Comparison of ENCODE assay signal across 1 cellular context in genomic region chr2:61536723-61537581, GRCh38.
TF ChIP-seq lines count a peak whose summit lies in the region.

No MANE protein-coding gene starts in this region.

TF ChIP-seq in A549, 52 proteins besides CTCF, POLR2A, EP300 and RAD21 (continued from another document):
- TF ChIP-seq RARB (CRISPR knock-in tag; IDR thresholded peaks at IDR 0.05) (no peak), ZNF302 (CRISPR knock-in tag; IDR thresholded peaks at IDR 0.05) (no peak), CEBPB (IDR thresholded peaks at IDR 0.05) (no peak), FOSB (CRISPR knock-in tag; IDR thresholded peaks at IDR 0.05) (no peak), JUNB (IDR thresholded peaks at IDR 0.05) (no peak), TP53 (CRISPR knock-in tag; IDR thresholded peaks at IDR 0.05) (no peak), HOXA7 (CRISPR knock-in tag; IDR thresholded peaks at IDR 0.05) (0 out of 2 replicates have a peak, but pooled peaks have one; percentile 12), RFX5 (IDR thresholded peaks at IDR 0.05) (no peak), PHF8 (IDR thresholded peaks at IDR 0.05; ENCODE audit: borderline replicate concordance, low read depth) (no peak), ZC3H11A (IDR thresholded peaks at IDR 0.05) (no peak), HOXB13 (CRISPR knock-in tag; IDR thresholded peaks at IDR 0.05; ENCODE audit: low read depth) (no peak), NR3C1 (IDR thresholded peaks at IDR 0.05) (no peak), E2F6 (IDR thresholded peaks at IDR 0.05; ENCODE audit: borderline replicate concordance, low read depth) (no peak; the same call in 1 of the 2 replicates), ATOH8 (CRISPR knock-in tag; IDR thresholded peaks at IDR 0.05; ENCODE audit: low read depth) (no peak), HDAC2 (IDR thresholded peaks at IDR 0.05) (no peak), EHF (CRISPR knock-in tag; IDR thresholded peaks at IDR 0.05) (no peak), FOXS1 (CRISPR knock-in tag; IDR thresholded peaks at IDR 0.05) (no peak), NFE2L2 (conservative IDR thresholded peaks at IDR 0.05; ENCODE audit: low read length) (no peak)
- TF ChIP-seq, protein P1, sequence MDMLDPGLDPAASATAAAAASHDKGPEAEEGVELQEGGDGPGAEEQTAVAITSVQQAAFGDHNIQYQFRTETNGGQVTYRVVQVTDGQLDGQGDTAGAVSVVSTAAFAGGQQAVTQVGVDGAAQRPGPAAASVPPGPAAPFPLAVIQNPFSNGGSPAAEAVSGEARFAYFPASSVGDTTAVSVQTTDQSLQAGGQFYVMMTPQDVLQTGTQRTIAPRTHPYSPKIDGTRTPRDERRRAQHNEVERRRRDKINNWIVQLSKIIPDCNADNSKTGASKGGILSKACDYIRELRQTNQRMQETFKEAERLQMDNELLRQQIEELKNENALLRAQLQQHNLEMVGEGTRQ (IDR thresholded peaks at IDR 0.05): peak; percentile 88
- TF ChIP-seq, protein P2, sequence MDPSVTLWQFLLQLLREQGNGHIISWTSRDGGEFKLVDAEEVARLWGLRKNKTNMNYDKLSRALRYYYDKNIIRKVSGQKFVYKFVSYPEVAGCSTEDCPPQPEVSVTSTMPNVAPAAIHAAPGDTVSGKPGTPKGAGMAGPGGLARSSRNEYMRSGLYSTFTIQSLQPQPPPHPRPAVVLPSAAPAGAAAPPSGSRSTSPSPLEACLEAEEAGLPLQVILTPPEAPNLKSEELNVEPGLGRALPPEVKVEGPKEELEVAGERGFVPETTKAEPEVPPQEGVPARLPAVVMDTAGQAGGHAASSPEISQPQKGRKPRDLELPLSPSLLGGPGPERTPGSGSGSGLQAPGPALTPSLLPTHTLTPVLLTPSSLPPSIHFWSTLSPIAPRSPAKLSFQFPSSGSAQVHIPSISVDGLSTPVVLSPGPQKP (IDR thresholded peaks at IDR 0.05; ENCODE audit: low read depth, low read length): no peak
